In the genomic region with DNA sequence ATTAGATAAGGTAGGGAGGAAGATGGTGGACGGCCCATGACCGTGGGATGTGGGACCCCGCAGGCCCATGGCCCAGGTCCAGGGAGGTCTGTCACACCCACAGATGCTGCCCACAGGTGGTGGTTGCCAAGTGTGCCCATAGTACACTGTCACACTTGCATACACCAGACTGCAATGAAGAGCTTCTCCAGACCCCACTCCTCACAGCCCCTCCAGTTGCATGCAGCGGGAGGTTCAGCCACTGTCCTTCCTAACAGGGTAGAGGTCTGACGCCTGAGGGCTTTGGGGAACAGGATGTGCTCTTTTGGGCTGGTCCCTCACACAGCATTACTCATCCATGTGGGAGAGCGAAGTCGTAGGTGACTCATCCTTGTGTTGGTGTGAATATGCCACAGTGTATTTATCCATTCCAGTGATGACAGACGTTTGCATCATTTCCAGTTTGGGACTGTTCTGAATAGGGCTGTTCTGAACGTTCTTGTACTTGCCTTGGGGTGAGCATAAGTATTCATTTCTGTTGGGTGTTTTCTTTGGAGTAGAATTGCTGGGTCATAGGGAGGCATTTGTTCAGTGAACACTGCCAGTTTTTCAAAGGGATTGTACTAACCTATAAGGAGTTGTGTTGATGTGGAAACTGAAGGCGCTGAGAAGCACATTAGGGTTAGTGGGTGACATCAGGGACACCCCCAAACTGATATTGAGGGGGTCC, we compare ENCODE assay signal across 9 cellular contexts. TPM values are rescaled to one million over a fixed set of nuclear protein-coding genes. Genes with fewer than 3 reads are reported as not detected.
A peak's percentile ranks its signal among the peaks of the same experiment; 100 is the strongest.
DNase-seq lines count a peak whose midpoint lies in the region; ATAC-seq and TF ChIP-seq lines count a peak whose summit lies in the region.
"Had no signal": no experiment of that assay in that cellular context is flagged by ENCODE, and none has a peak within 500 bp of the region (broad histone marks: within the 10 kb centered on the region; RNA-seq: fewer than 3 reads in every experiment).

No MANE protein-coding gene starts in this region.

- DNase-seq in Caco-2 (peak in 1 of 2 experiments; percentile 67), T-helper 17 cell (no peak), chondrocyte (ENCODE audit: low spot score) (peak; percentile 84), mesothelial cell of epicardium (ENCODE audit: low spot score in 2 of 2, unreplicated experiment in 2 of 2) (no peak)

- peak overlapping the region; percentile 69 for H3K27ac ChIP-seq in temporal lobe (ENCODE audit: low read depth, low read length)

- no peaks in the 10 kb centered on the region for H3K36me3 ChIP-seq in Caco-2 (ENCODE audit: control insufficient read depth, insufficient read depth, low read length)
- no peaks in the 10 kb centered on the region for H3K36me3 ChIP-seq in mucosa of stomach (ENCODE audit: control insufficient read depth, insufficient read depth, low read length)

- H3K27me3 Mint-ChIP-seq in Caco-2 (ENCODE audit: insufficient read depth, unreplicated experiment): no peaks in the 10 kb centered on the region
- H3K27me3 Mint-ChIP-seq in T-helper 17 cell: peaks cover 37% of the 10 kb centered on the region
- no peaks in the 10 kb centered on the region for H3K27me3 Mint-ChIP-seq in chondrocyte (ENCODE audit: low read depth)
- H3K27me3 Mint-ChIP-seq in mesothelial cell of epicardium (ENCODE audit: low read depth): peaks cover 8% of the 10 kb centered on the region

- H3K9ac ChIP-seq in mucosa of stomach (ENCODE audit: low read length): peak overlapping the region; percentile 6

- TF ChIP-seq CTCF in Caco-2 (IDR thresholded peaks at IDR 0.05; ENCODE audit: insufficient read depth in 1 of 2, low read depth in 1 of 2, low read length in 1 of 2, severe bottlenecking in 1 of 2, unreplicated experiment in 1 of 2): no peak
- no peak for TF ChIP-seq CTCF in chondrocyte (IDR thresholded peaks at IDR 0.05)
- TF ChIP-seq CTCF in mesothelial cell of epicardium (IDR thresholded peaks at IDR 0.05; ENCODE audit: unreplicated experiment): no peak

- H3K9me3 Mint-ChIP-seq in Caco-2 (ENCODE audit: unreplicated experiment): no peaks in the 10 kb centered on the region
- H3K9me3 Mint-ChIP-seq in chondrocyte (ENCODE audit: low read depth): no peaks in the 10 kb centered on the region
- H3K9me3 Mint-ChIP-seq in mesothelial cell of epicardium: no peaks in the 10 kb centered on the region
- H3K9me3 Mint-ChIP-seq: naive thymus-derived CD8-positive, alpha-beta T cell had no signal

- H3K36me3 Mint-ChIP-seq in Caco-2 (ENCODE audit: insufficient read depth, unreplicated experiment) (no peaks in the 10 kb centered on the region), T-helper 17 cell (ENCODE audit: low read depth) (no peaks in the 10 kb centered on the region), chondrocyte (ENCODE audit: low read depth) (no peaks in the 10 kb centered on the region), mesothelial cell of epicardium (no peaks in the 10 kb centered on the region)
- H3K36me3 Mint-ChIP-seq: naive thymus-derived CD8-positive, alpha-beta T cell had no signal

- CTCF ChIA-PET in Caco-2 (lab: Charles Lee): no interaction called here

- no TSS peak for BruUV-seq in Caco-2 (replicated peaks; lab: Mats Ljungman, UMichigan)

- H3K9me3 ChIP-seq in Caco-2 (no peaks in the 10 kb centered on the region), T-helper 17 cell (ENCODE audit: control insufficient read depth, low read length, poor library complexity, severe bottlenecking) (no peaks in the 10 kb centered on the region), mucosa of stomach (ENCODE audit: control insufficient read depth, low read length) (no peaks in the 10 kb centered on the region)

- H3K27me3 ChIP-seq in Caco-2 (replicated peaks; ENCODE audit: control insufficient read depth, insufficient read depth, low read length) (no peaks in the 10 kb centered on the region), mucosa of stomach (ENCODE audit: control insufficient read depth, insufficient read depth, low read length) (no peaks in the 10 kb centered on the region)

- POLR2A ChIA-PET in Caco-2 (lab: Charles Lee): no interaction called here

- H3K4me1 ChIP-seq in Caco-2: peaks cover 41% of the 10 kb centered on the region
- H3K4me1 ChIP-seq in mucosa of stomach (ENCODE audit: control insufficient read depth, insufficient read depth, low read length): peaks cover 60% of the 10 kb centered on the region

- peaks cover 48% of the 10 kb centered on the region for H3K4me1 Mint-ChIP-seq in Caco-2 (ENCODE audit: low read depth, unreplicated experiment)
- H3K4me1 Mint-ChIP-seq in T-helper 17 cell: peaks cover 7% of the 10 kb centered on the region
- peaks cover 88% of the 10 kb centered on the region for H3K4me1 Mint-ChIP-seq in chondrocyte (ENCODE audit: low read depth)
- H3K4me1 Mint-ChIP-seq in mesothelial cell of epicardium: peaks cover 32% of the 10 kb centered on the region

- intact Hi-C loops in Caco-2 (cut with micrococcal nuclease; ENCODE audit: unreplicated experiment): no loop called here

- H3K4me3 ChIP-seq in Caco-2 (ENCODE audit: low read depth, low read length) (no peak overlapping the region), mucosa of stomach (ENCODE audit: low read length) (no peak overlapping the region)

- peak; percentile 55 for ATAC-seq in HG03045 (IDR thresholded peaks at IDR 0.05; ENCODE audit: unreplicated experiment)
- peak; percentile 54 for ATAC-seq in T-helper 17 cell
- ATAC-seq in HG02678 (IDR thresholded peaks at IDR 0.05; ENCODE audit: unreplicated experiment): no peak
- ATAC-seq: naive thymus-derived CD8-positive, alpha-beta T cell had no signal

- H3K27ac Mint-ChIP-seq in Caco-2 (ENCODE audit: unreplicated experiment) (peak overlapping the region; percentile 88), T-helper 17 cell (peak overlapping the region; percentile 65), chondrocyte (ENCODE audit: unreplicated experiment) (peak overlapping the region; percentile 98), mesothelial cell of epicardium (no peak overlapping the region)

- H3K4me3 Mint-ChIP-seq in Caco-2 (ENCODE audit: unreplicated experiment) (no peak overlapping the region), T-helper 17 cell (no peak overlapping the region), chondrocyte (ENCODE audit: unreplicated experiment) (no peak overlapping the region), mesothelial cell of epicardium (no peak overlapping the region)

RNA-seq across cellular contexts. Expression of gene PYGB, which starts 10.1 kb away (rescaled TPM):
- total RNA-seq in Caco-2 (2022): 67.9 and 78.9 TPM in 2 replicates
- 10 to 100 TPM; 28.6 to 53.1 TPM for total RNA-seq in T-helper 17 cell
- total RNA-seq in chondrocyte: 130 to 171 TPM (median 170 TPM) in 3 replicates
- 62.4 TPM for total RNA-seq in temporal lobe
- total RNA-seq in mesothelial cell of epicardium: 46.6 to 48.0 TPM (median 47.4 TPM) in 3 replicates

RNA-seq across cellular contexts. Expression of gene ENTPD6, which starts 42.3 kb away (rescaled TPM):
- total RNA-seq in Caco-2 (2022) (86.6 and 89.4 TPM in 2 replicates), T-helper 17 cell (10 to 100 TPM; 62.5 to 63.2 TPM), chondrocyte (42.2 to 53.5 TPM (median 50.3 TPM) in 3 replicates), temporal lobe (36.6 TPM), mesothelial cell of epicardium (59.3 to 68.6 TPM (median 67.8 TPM) in 3 replicates)
